ENCODE assay signal across 27 cellular contexts in genomic region chr12:120416490-120417216, GRCh38. TPM values are rescaled to one million over a fixed set of nuclear protein-coding genes. Genes with fewer than 3 reads are reported as not detected.
"Had no signal": no experiment of that assay in that cellular context is flagged by ENCODE, and none has a peak within 500 bp of the region (broad histone marks: within the 10 kb centered on the region; RNA-seq: fewer than 3 reads in every experiment).

No MANE protein-coding gene starts in this region.

- H3K27ac Mint-ChIP-seq: dendritic cell treated with granulocyte-macrophage colony-stimulating factor and Interleukin-4, amounts not matched to agents 40 ng/mL and 50 ng/mL, for 4 days; effector memory CD8-positive, alpha-beta T cell; immature natural killer cell had no signal

- H3K4me1 ChIP-seq: esophagus squamous epithelium, gastroesophageal sphincter, psoas muscle, spleen had no signal

- H3K36me3 ChIP-seq: esophagus squamous epithelium, gastroesophageal sphincter, neutrophil, spleen, stomach, thoracic aorta had no signal

- H3K36me3 Mint-ChIP-seq: immature natural killer cell had no signal

- DNase-seq: effector memory CD8-positive, alpha-beta T cell; esophagus squamous epithelium; foreskin fibroblast; immature natural killer cell; left ventricle myocardium superior; mesenchymal stem cell; midbrain; psoas muscle; retina; spleen; stimulated activated CD4-positive, alpha-beta T cell treated with anti-CD3 and anti-CD28 coated beads, Interleukin-15, amount 100 ng/mL, for 24 hours; stimulated activated CD4-positive, alpha-beta T cell treated with anti-CD3 and anti-CD28 coated beads, Interleukin-1b, Interleukin-23, amount 100 ng/mL, for 48 hours; stimulated activated CD4-positive, alpha-beta T cell treated with anti-CD3 and anti-CD28 coated beads, Interleukin-4, amount 100 ng/mL, for 4 hours; stimulated activated naive CD4-positive, alpha-beta T cell; stomach; substantia nigra; trophoblast cell had no signal

- H3K4me3 ChIP-seq: esophagus squamous epithelium, gastroesophageal sphincter, lung, psoas muscle, spleen, stomach, thoracic aorta had no signal

- FAIRE-seq: colon, keratinocyte, urothelium cell line had no signal

- H3K4me3 Mint-ChIP-seq: dendritic cell treated with granulocyte-macrophage colony-stimulating factor and Interleukin-4, amounts not matched to agents 40 ng/mL and 50 ng/mL, for 4 days; effector memory CD8-positive, alpha-beta T cell; immature natural killer cell; nephron had no signal

- ATAC-seq: effector memory CD8-positive, alpha-beta T cell; gastroesophageal sphincter; left ventricle myocardium superior; psoas muscle; sciatic nerve had no signal

- H3K9me3 ChIP-seq: esophagus squamous epithelium, gastroesophageal sphincter, neutrophil, psoas muscle, spleen, stomach, thoracic aorta had no signal

- H3K27ac ChIP-seq: esophagus squamous epithelium, gastroesophageal sphincter, neutrophil, psoas muscle, spleen, stomach, thoracic aorta had no signal

- H3K4me1 Mint-ChIP-seq: immature natural killer cell had no signal

- H3K9me3 Mint-ChIP-seq: dendritic cell treated with granulocyte-macrophage colony-stimulating factor and Interleukin-4, amounts not matched to agents 40 ng/mL and 50 ng/mL, for 4 days; effector memory CD8-positive, alpha-beta T cell; immature natural killer cell; nephron had no signal

- H3K27me3 ChIP-seq: esophagus squamous epithelium, neutrophil, stomach had no signal

RNA-seq across cellular contexts. Expression of gene MSI1, which starts 47.7 kb away (rescaled TPM):
- polyA plus RNA-seq: immature natural killer cell, keratinocyte had no signal
